In the genomic region with DNA sequence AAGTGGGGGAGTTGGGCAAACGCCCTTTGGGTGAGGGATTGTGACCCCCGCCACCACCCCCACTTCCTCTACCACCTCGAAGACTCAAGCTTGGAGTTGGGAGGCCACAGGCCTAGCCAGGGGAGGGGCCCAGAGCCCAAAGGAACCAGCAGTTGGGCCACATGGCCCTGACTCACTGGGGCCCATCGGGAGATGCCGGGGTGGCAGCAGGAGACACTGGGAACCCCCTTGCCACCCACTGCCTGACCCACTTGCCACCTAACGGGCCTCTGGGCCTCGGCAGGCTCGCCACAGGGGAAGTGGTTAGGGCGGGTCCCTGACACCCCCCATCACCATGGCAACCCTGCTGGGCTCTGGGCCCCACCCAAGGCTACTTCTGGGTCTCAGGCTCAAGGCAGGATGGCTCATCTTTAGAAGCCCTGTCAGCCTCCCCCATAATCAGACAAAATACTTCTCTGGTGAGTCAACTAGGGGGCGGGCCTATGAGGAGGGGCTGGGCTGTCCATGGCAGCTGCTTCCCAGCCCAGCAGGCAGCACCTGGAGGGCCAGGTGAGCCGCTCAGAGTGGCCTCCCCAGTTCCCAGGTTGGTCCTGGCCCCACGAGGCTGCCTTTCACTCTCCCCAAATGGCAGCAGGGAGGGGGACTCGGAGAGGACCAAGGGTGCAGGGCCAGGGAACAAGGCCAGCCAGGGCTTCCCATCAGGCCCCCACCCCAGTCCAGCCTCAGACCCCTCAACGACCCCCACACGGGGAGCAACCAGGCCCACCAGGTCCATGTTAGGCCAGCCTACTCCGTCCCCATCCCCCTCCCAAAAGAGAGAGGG, we compare ENCODE assay signal across 8 cellular contexts. TPM values are rescaled to one million over a fixed set of nuclear protein-coding genes. Genes with fewer than 3 reads are reported as not detected.
DNase-seq lines count a peak whose midpoint lies in the region; ATAC-seq and TF ChIP-seq lines count a peak whose summit lies in the region.

No MANE protein-coding gene starts in this region.

- no peak for TF ChIP-seq CTCF in RWPE1 (conservative IDR thresholded peaks at IDR 0.05; ENCODE audit: low read depth)
- TF ChIP-seq CTCF in uterus (IDR thresholded peaks at IDR 0.05), result peak in 1 of 4 experiments; percentile 6

- H3K27ac ChIP-seq in RWPE1, result peak overlapping the region; percentile 97
- peak overlapping the region; percentile 95 to 98 for H3K27ac ChIP-seq in uterus

- no peaks in the 10 kb centered on the region for H3K27me3 ChIP-seq in uterus

- intact Hi-C loops in uterus (cut with DNase I; ENCODE audit: low total_unique reads), result no loop called here

- H3K4me1 ChIP-seq in uterus, result peaks cover 0 to 12% of the 10 kb centered on the region in 2 donors

- no peaks in the 10 kb centered on the region for H3K36me3 ChIP-seq in uterus

- POLR2A ChIA-PET in RWPE1 (lab: Yijun Ruan, JAX; ENCODE audit: low non-redundant PET), result no interaction called here

- TF ChIP-seq POLR2A in uterus (IDR thresholded peaks at IDR 0.05), result peak in 1 of 2 donors; percentile 38

- H3K9me3 ChIP-seq in uterus, result no peaks in the 10 kb centered on the region

- DNase-seq in EH (ENCODE audit: low read depth), result peak; percentile 91
- peak; percentile 79 for DNase-seq in RWPE1 (ENCODE audit: low spot score)
- DNase-seq in activated effector memory CD4-positive, alpha-beta T cell treated with anti-CD3 and anti-CD28 coated beads, Interleukin-2, amount 50 U/mL, for 16 hours, result peak; percentile 96
- peak; percentile 94 for DNase-seq in glomerular visceral epithelial cell (ENCODE audit: extremely low spot score)
- peak; percentile 53 for DNase-seq in pulmonary artery endothelial cell (ENCODE audit: low read depth, low spot score)
- peak; percentile 84 to 91 for DNase-seq in uterus
- DNase-seq in NCI-H1092 (lab: John Stamatoyannopoulos, UW), result no peak

- H3K4me3 ChIP-seq in uterus, result peak overlapping the region; percentile 56 to 64

- CTCF ChIA-PET in RWPE1 (lab: Yijun Ruan, JAX), result no interaction called here

- peak; percentile 38 for ATAC-seq in HG03432 (IDR thresholded peaks at IDR 0.05; ENCODE audit: unreplicated experiment)

RNA-seq across cellular contexts. Expression of a gene that starts 5.6 kb away (rescaled TPM):
- total RNA-seq in pulmonary artery endothelial cell (1,775 and 2,557 TPM in 2 replicates), uterus (1,000 to 10,000 TPM; 1,067 to 4,271 (median 2,911) TPM)

RNA-seq across cellular contexts. Expression of a gene that starts 10.3 kb away (rescaled TPM):
- total RNA-seq in pulmonary artery endothelial cell, result 20.1 and 23.5 TPM in 2 replicates
- total RNA-seq in uterus, result 100 to 1,000 TPM in 1 of 4 donors, 10 to 100 TPM in 3; 13.6 to 118 (median 44.4) TPM

RNA-seq across cellular contexts. Expression of a gene that starts 29.3 kb away (rescaled TPM):
- 1,825 and 3,241 TPM in 2 replicates for total RNA-seq in pulmonary artery endothelial cell
- total RNA-seq in uterus, result 1,000 to 10,000 TPM; 2,407 to 9,172 (median 4,014) TPM

RNA-seq across cellular contexts. Expression of a gene that starts 40.2 kb away (rescaled TPM):
- total RNA-seq in pulmonary artery endothelial cell, result 107 and 134 TPM in 2 replicates
- total RNA-seq in uterus, result 10 to 100 TPM; 10.2 to 31.8 (median 21.2) TPM

RNA-seq across cellular contexts. Expression of a gene that starts 42.5 kb away (rescaled TPM):
- total RNA-seq in pulmonary artery endothelial cell, result 17.7 and 18.6 TPM in 2 replicates
- 10 to 100 TPM; 15.3 to 62.3 (median 20.5) TPM for total RNA-seq in uterus
